In genomic region chr7:84194484-84195260, GRCh38 we compare ENCODE assay signal across 8 cellular contexts. TPM values are rescaled to one million over a fixed set of nuclear protein-coding genes. Genes with fewer than 3 reads are reported as not detected.
DNase-seq lines count a peak whose midpoint lies in the region; ATAC-seq, FAIRE-seq and TF ChIP-seq lines count a peak whose summit lies in the region.

Gene SEMA3A, minus strand, starts transcription at chr7:84194789. Its CDS starts 203 bp downstream, at chr7:84194586.

- ATAC-seq in HG02642 (IDR thresholded peaks at IDR 0.05; ENCODE audit: poor library complexity, unreplicated experiment): no peak

- H3K27me3 ChIP-seq in HUES64 (ENCODE audit: insufficient read depth, low read length): no peaks in the 10 kb centered on the region
- H3K27me3 ChIP-seq in colonic mucosa: no peaks in the 10 kb centered on the region

- peak within 1 kb of the TSS; percentile 66 for H3K9ac ChIP-seq in HUES64 (ENCODE audit: low read depth, low read length)
- H3K9ac ChIP-seq in colonic mucosa (ENCODE audit: low read depth in 2 of 2, low read length in 2 of 2): peak within 1 kb of the TSS; percentile 16 to 54

- H3K36me3 ChIP-seq in HUES64 (ENCODE audit: insufficient read depth, low read length): no peaks in the 10 kb centered on the region
- no peaks in the 10 kb centered on the region for H3K36me3 ChIP-seq in colonic mucosa

- peak within 1 kb of the TSS; percentile 59; the same call in 1 of the 2 replicates for H3K27ac ChIP-seq in HUES64 (ENCODE audit: low read depth, low read length)
- peak within 1 kb of the TSS; percentile 7 for H3K27ac ChIP-seq in colonic mucosa

- intact Hi-C loops in colonic mucosa (cut with DNase I): no loop called here

- peaks cover 66% of the 10 kb centered on the region for H3K4me1 ChIP-seq in HUES64 (ENCODE audit: insufficient read depth, low read length)
- H3K4me1 ChIP-seq in colonic mucosa: no peaks in the 10 kb centered on the region

- TF ChIP-seq CTCF in colonic mucosa (IDR thresholded peaks at IDR 0.05): no peak

- no peaks in the 10 kb centered on the region for H3K9me3 ChIP-seq in HUES64 (ENCODE audit: insufficient read depth, low read depth, low read length)
- no peaks in the 10 kb centered on the region for H3K9me3 ChIP-seq in colonic mucosa

- DNase-seq in DMS53 treated with DMSO at 0.1 percent for 48 hours (lab: John Stamatoyannopoulos, UW; ENCODE audit: unreplicated experiment) (peak; percentile 94), SK-N-DZ (ENCODE audit: low spot score) (peak; percentile 74), colonic mucosa (peak; percentile 22), kidney tubule cell (ENCODE audit: low spot score) (peak; percentile 76), HTR-8/SVneo (ENCODE audit: insufficient read length, low spot score) (no peak)
- DNase-seq in stimulated activated CD8-positive, alpha-beta memory T cell treated with anti-CD3 and anti-CD28 coated beads, Interleukin-4, amount 100 ng/mL, for 48 hours: peak; percentile 28

- H3K4me3 ChIP-seq in HUES64 (ENCODE audit: low read length): peak within 1 kb of the TSS; percentile 67
- H3K4me3 ChIP-seq in colonic mucosa: peak within 1 kb of the TSS; percentile 30

- no peak for FAIRE-seq in HTR-8/SVneo (lab: Jason Lieb, UNC)

- under 1% methylated on average over 15 of the region's 15 CpGs for WGBS in HUES64

RNA-seq across cellular contexts. Expression of gene SEMA3A, which starts in this region (rescaled TPM):
- polyA plus RNA-seq in HUES64 (2013, experiment 1 of 2): 29.0 TPM
- 30.4 TPM for polyA plus RNA-seq in HUES64 (2013, experiment 2 of 2)
- 3.8 and 5.8 TPM in 2 replicates for polyA plus RNA-seq in SK-N-DZ (2014; cell fraction: cytosol; rRNA removed)
- polyA plus RNA-seq in SK-N-DZ (2014; cell fraction: nucleus; rRNA removed): 3.2 and 4.4 TPM in 2 replicates
- total RNA-seq in colonic mucosa: 10 to 100 TPM in 1 of 2 donors, 1 to 10 TPM in 1; 1.7 to 14.2 TPM
